15 cellular contexts compared by ENCODE assay signal in genomic region chr2:129813404-129813803, GRCh38.
DNase-seq lines count a peak whose midpoint lies in the region; ATAC-seq and TF ChIP-seq lines count a peak whose summit lies in the region.
"Had no signal": no experiment of that assay in that cellular context is flagged by ENCODE, and none has a peak within 500 bp of the region (broad histone marks: within the 10 kb centered on the region; RNA-seq: fewer than 3 reads in every experiment).

No MANE protein-coding gene starts in this region.

- BruUV-seq in MCF 10A (replicated peaks; lab: Mats Ljungman, UMichigan) = no TSS peak

- H3K27ac ChIP-seq in breast epithelium = no peak overlapping the region
- no peak overlapping the region for H3K27ac ChIP-seq in upper lobe of right lung
- H3K27ac ChIP-seq: esophagus muscularis mucosa, vagina had no signal

- H3K27me3 ChIP-seq in breast epithelium (no peaks in the 10 kb centered on the region), upper lobe of right lung (no peaks in the 10 kb centered on the region)
- H3K27me3 ChIP-seq: esophagus muscularis mucosa, vagina had no signal

- H3K4me3 ChIP-seq in breast epithelium (no peak overlapping the region), upper lobe of right lung (no peak overlapping the region)
- H3K4me3 ChIP-seq: esophagus muscularis mucosa, vagina had no signal

- H3K4me1 ChIP-seq in breast epithelium (no peaks in the 10 kb centered on the region), upper lobe of right lung (no peaks in the 10 kb centered on the region)
- H3K4me1 ChIP-seq: esophagus muscularis mucosa, vagina had no signal

- H3K9me3 Mint-ChIP-seq in MCF 10A (ENCODE audit: unreplicated experiment) (peaks cover 15% of the 10 kb centered on the region), WTC11 (peaks cover 40% of the 10 kb centered on the region)
- peaks cover 7% of the 10 kb centered on the region for H3K9me3 Mint-ChIP-seq in activated T-helper 1 cell treated with anti-CD3 and anti-CD28 coated beads, Interleukin-12 subunit alpha, Interleukin-12 subunit beta, Interleukin-2, Interleukin-4 antibody, amounts not matched to agents 30 ng/mL and 10 ng/mL and 1 ng/mL, durations not matched to agents 14 hours and 24 hours and 36 hours

- H3K36me3 ChIP-seq in breast epithelium = no peaks in the 10 kb centered on the region
- H3K36me3 ChIP-seq in upper lobe of right lung = no peaks in the 10 kb centered on the region
- H3K36me3 ChIP-seq: esophagus muscularis mucosa, vagina had no signal

- H3K36me3 Mint-ChIP-seq in MCF 10A (ENCODE audit: insufficient read depth, unreplicated experiment) (peaks cover 6% of the 10 kb centered on the region), WTC11 (peaks cover 29% of the 10 kb centered on the region)
- H3K36me3 Mint-ChIP-seq in activated T-helper 1 cell treated with anti-CD3 and anti-CD28 coated beads, Interleukin-12 subunit alpha, Interleukin-12 subunit beta, Interleukin-2, Interleukin-4 antibody, amounts not matched to agents 30 ng/mL and 10 ng/mL and 1 ng/mL, durations not matched to agents 14 hours and 24 hours and 36 hours (ENCODE audit: low read depth) = no peaks in the 10 kb centered on the region

- DNase-seq in MCF 10A (ENCODE audit: unreplicated experiment) (peak; percentile 18), breast epithelium (ENCODE audit: low spot score in 2 of 2) (no peak), Kasumi-1 (lab: John Stamatoyannopoulos, UW) (peak; percentile 43 to 45), WTC11 (ENCODE audit: low spot score) (no peak), upper lobe of right lung (no peak), GM20000 (ENCODE audit: low spot score) (no peak)
- no peak for DNase-seq in activated CD4-positive, CD25-positive, alpha-beta regulatory T cell treated with anti-CD3 and anti-CD28 coated beads, Interleukin-2, amount 50 U/mL, for 72 hours
- DNase-seq in activated T-helper 1 cell treated with anti-CD3 and anti-CD28 coated beads, Interleukin-12 subunit alpha, Interleukin-12 subunit beta, Interleukin-2, Interleukin-4 antibody, amounts not matched to agents 30 ng/mL and 10 ng/mL and 1 ng/mL, durations not matched to agents 14 hours and 24 hours and 36 hours (ENCODE audit: low spot score) = no peak
- DNase-seq: activated CD8-positive, alpha-beta T cell treated with anti-CD3 and anti-CD28 coated beads for 36 hours; activated naive CD4-positive, alpha-beta T cell treated with anti-CD3 and anti-CD28 coated beads for 36 hours; OCI-M1; T-helper 2 cell had no signal

- ATAC-seq in WTC11 (peak; percentile 90), upper lobe of right lung (peak; percentile 37)
- ATAC-seq: activated CD8-positive, alpha-beta T cell treated with anti-CD3 and anti-CD28 coated beads for 36 hours had no signal

- H3K27ac Mint-ChIP-seq in MCF 10A (ENCODE audit: low read depth, unreplicated experiment) (no peak overlapping the region), WTC11 (no peak overlapping the region)
- no peak overlapping the region for H3K27ac Mint-ChIP-seq in activated T-helper 1 cell treated with anti-CD3 and anti-CD28 coated beads, Interleukin-12 subunit alpha, Interleukin-12 subunit beta, Interleukin-2, Interleukin-4 antibody, amounts not matched to agents 30 ng/mL and 10 ng/mL and 1 ng/mL, durations not matched to agents 14 hours and 24 hours and 36 hours
- H3K27ac Mint-ChIP-seq: activated CD8-positive, alpha-beta T cell treated with anti-CD3 and anti-CD28 coated beads for 36 hours; activated naive CD4-positive, alpha-beta T cell treated with anti-CD3 and anti-CD28 coated beads for 36 hours had no signal

- POLR2A ChIA-PET in MCF 10A (lab: Yijun Ruan, JAX) = no interaction called here
- POLR2A ChIA-PET in WTC11 (lab: Charles Lee) = no interaction called here

- TF ChIP-seq CTCF in MCF 10A (IDR thresholded peaks at IDR 0.05; ENCODE audit: unreplicated experiment) = no peak
- TF ChIP-seq CTCF in breast epithelium (IDR thresholded peaks at IDR 0.05) = no peak
- TF ChIP-seq CTCF in WTC11 (IDR thresholded peaks at IDR 0.05) = no peak
- TF ChIP-seq CTCF in upper lobe of right lung (IDR thresholded peaks at IDR 0.05) = no peak
- no peak for TF ChIP-seq CTCF in GM20000 (IDR thresholded peaks at IDR 0.05; ENCODE audit: extremely low read depth, missing control alignments)

- no peaks in the 10 kb centered on the region for H3K27me3 Mint-ChIP-seq in MCF 10A (ENCODE audit: insufficient read depth, unreplicated experiment)
- peaks cover 4% of the 10 kb centered on the region for H3K27me3 Mint-ChIP-seq in WTC11 (ENCODE audit: low read depth)
- peaks cover 13% of the 10 kb centered on the region for H3K27me3 Mint-ChIP-seq in activated T-helper 1 cell treated with anti-CD3 and anti-CD28 coated beads, Interleukin-12 subunit alpha, Interleukin-12 subunit beta, Interleukin-2, Interleukin-4 antibody, amounts not matched to agents 30 ng/mL and 10 ng/mL and 1 ng/mL, durations not matched to agents 14 hours and 24 hours and 36 hours (ENCODE audit: insufficient read depth)

- no peak for TF ChIP-seq POLR2A in breast epithelium (IDR thresholded peaks at IDR 0.05)

- H3K4me3 Mint-ChIP-seq in MCF 10A (ENCODE audit: unreplicated experiment) (no peak overlapping the region), WTC11 (no peak overlapping the region)
- H3K4me3 Mint-ChIP-seq in activated T-helper 1 cell treated with anti-CD3 and anti-CD28 coated beads, Interleukin-12 subunit alpha, Interleukin-12 subunit beta, Interleukin-2, Interleukin-4 antibody, amounts not matched to agents 30 ng/mL and 10 ng/mL and 1 ng/mL, durations not matched to agents 14 hours and 24 hours and 36 hours = no peak overlapping the region
- H3K4me3 Mint-ChIP-seq: activated CD8-positive, alpha-beta T cell treated with anti-CD3 and anti-CD28 coated beads for 36 hours; activated naive CD4-positive, alpha-beta T cell treated with anti-CD3 and anti-CD28 coated beads for 36 hours; central memory CD8-positive, alpha-beta T cell had no signal

- intact Hi-C loops in MCF 10A (cut with micrococcal nuclease) = no loop called here
- intact Hi-C loops in breast epithelium (cut with DNase I; ENCODE audit: low total_unique reads) = no loop called here
- intact Hi-C loops in upper lobe of right lung (cut with DNase I) = no loop called here
- intact Hi-C loops in activated T-helper 1 cell treated with anti-CD3 and anti-CD28 coated beads, Interleukin-12 subunit alpha, Interleukin-12 subunit beta, Interleukin-2, Interleukin-4 antibody, amounts not matched to agents 30 ng/mL and 10 ng/mL and 1 ng/mL, durations not matched to agents 14 hours and 24 hours and 36 hours (cut with micrococcal nuclease) = no loop called here

- CTCF ChIA-PET in MCF 10A (lab: Yijun Ruan, JAX) (interaction anchor here (0.7 kb wide), 1 partner anchor 108 kb away, joined by 3 read pairs; no protein-coding TSS in a partner anchor), WTC11 (lab: Charles Lee) (no interaction called here)

- H3K4me1 Mint-ChIP-seq in MCF 10A (ENCODE audit: insufficient read depth, unreplicated experiment) (no peaks in the 10 kb centered on the region), WTC11 (peaks cover 4% of the 10 kb centered on the region)
- H3K4me1 Mint-ChIP-seq in activated T-helper 1 cell treated with anti-CD3 and anti-CD28 coated beads, Interleukin-12 subunit alpha, Interleukin-12 subunit beta, Interleukin-2, Interleukin-4 antibody, amounts not matched to agents 30 ng/mL and 10 ng/mL and 1 ng/mL, durations not matched to agents 14 hours and 24 hours and 36 hours (ENCODE audit: low read depth) = no peaks in the 10 kb centered on the region
- H3K4me1 Mint-ChIP-seq: central memory CD8-positive, alpha-beta T cell had no signal

- H3K9me3 ChIP-seq in breast epithelium (peaks cover 5 to 14% of the 10 kb centered on the region in 2 donors), upper lobe of right lung (peaks cover 9% of the 10 kb centered on the region)
- H3K9me3 ChIP-seq: vagina had no signal

TF ChIP-seq in WTC11, 78 proteins besides CTCF, POLR2A, EP300 and RAD21 (continues in another document):
- TF ChIP-seq AR (CRISPR knock-in tag; IDR thresholded peaks at IDR 0.05) = no peak
- no peak for TF ChIP-seq ERG (CRISPR knock-in tag; IDR thresholded peaks at IDR 0.05)

Comparison
In these comparisons a context has a peak if more than half of its experiments do, and no peak if none do; other contexts are left out.
1. DNase-seq: peak in MCF 10A (single experiment) and Kasumi-1 (2 of 2); none in breast epithelium (0 of 2), WTC11 (single experiment), upper lobe of right lung (single experiment), activated CD4-positive, CD25-positive, alpha-beta regulatory T cell treated with anti-CD3 and anti-CD28 coated beads, Interleukin-2, amount 50 U/mL, for 72 hours (single experiment), GM20000 (single experiment) and activated T-helper 1 cell treated with anti-CD3 and anti-CD28 coated beads, Interleukin-12 subunit alpha, Interleukin-12 subunit beta, Interleukin-2, Interleukin-4 antibody, amounts not matched to agents 30 ng/mL and 10 ng/mL and 1 ng/mL, durations not matched to agents 14 hours and 24 hours and 36 hours (single experiment).